In genomic region chr21:26148071-26148470, GRCh38 we compare ENCODE assay signal across 9 cellular contexts. TPM values are rescaled to one million over a fixed set of nuclear protein-coding genes. Genes with fewer than 3 reads are reported as not detected.
DNase-seq lines count a peak whose midpoint lies in the region; ATAC-seq and TF ChIP-seq lines count a peak whose summit lies in the region.
"Had no signal": no experiment of that assay in that cellular context is flagged by ENCODE, and none has a peak within 500 bp of the region (broad histone marks: within the 10 kb centered on the region; RNA-seq: fewer than 3 reads in every experiment).

No MANE protein-coding gene starts in this region.

- H2BK120ac ChIP-seq in H9 (ENCODE audit: low read depth, low read length, poor library complexity, severe bottlenecking) = no peak overlapping the region

- H4K20me1 ChIP-seq in H9 (ENCODE audit: control insufficient read depth, insufficient read depth, insufficient read length) = no peaks in the 10 kb centered on the region

- no peak overlapping the region for H3K4me2 ChIP-seq in H9 (ENCODE audit: insufficient read depth, insufficient read length, low read length)

- H3K4me3 ChIP-seq in WERI-Rb-1 (ENCODE audit: low read depth, low read length) (no peak overlapping the region), skeletal muscle tissue (ENCODE audit: low read length in 3 of 3) (no peak overlapping the region)

- H3K56ac ChIP-seq in H9 (ENCODE audit: insufficient read length, low read depth, low read length) = no peak overlapping the region

- no peak overlapping the region for H2BK5ac ChIP-seq in H9 (ENCODE audit: insufficient read length, low read length)

- H3K18ac ChIP-seq in H9 (ENCODE audit: insufficient read length, low read depth, low read length) = no peak overlapping the region

- no peak overlapping the region for H3K14ac ChIP-seq in H9 (ENCODE audit: insufficient read depth, low read length)

- no CpG with 5 or more reads among the region's 2 CpGs for WGBS in H9 (ENCODE audit: extremely low coverage, insufficient read length, low lambda C conversion rate)

- H3K27ac ChIP-seq in H9 (ENCODE audit: insufficient read length, low read depth, low read length) = peak overlapping the region; percentile 1
- H3K27ac ChIP-seq in WERI-Rb-1 = peak overlapping the region; percentile 85
- H3K27ac ChIP-seq in skeletal muscle tissue (ENCODE audit: low read depth, low read length) = peak overlapping the region; percentile 17

- H2BK15ac ChIP-seq in H9 (ENCODE audit: low read depth, low read length) = no peak overlapping the region

- in situ Hi-C loops in GM13976 (cut with MboI; ENCODE audit: low sequenced_read_pairs, unreplicated experiment) = no loop called here

- no peaks in the 10 kb centered on the region for H3K27me3 Mint-ChIP-seq in H9 (ENCODE audit: low read depth)

- peak overlapping the region in 1 of 2 experiments; percentile 53; a peak in 3 of 5 replicates for H3K4me3 Mint-ChIP-seq in H9
- H3K4me3 Mint-ChIP-seq: immature natural killer cell had no signal

- no peak overlapping the region for H4K8ac ChIP-seq in H9 (replicated peaks; ENCODE audit: insufficient read length, low read depth, low read length)

- H2AK5ac ChIP-seq in H9 (ENCODE audit: insufficient read length, low read length) = no peak overlapping the region

- H3K27me3 ChIP-seq in H9 (ENCODE audit: insufficient read depth, low read length) (no peaks in the 10 kb centered on the region), WERI-Rb-1 (ENCODE audit: insufficient read depth, low read depth, severe bottlenecking) (no peaks in the 10 kb centered on the region), skeletal muscle tissue (ENCODE audit: control insufficient read depth in 3 of 3, insufficient read depth in 3 of 3, low read length in 3 of 3) (no peaks in the 10 kb centered on the region)

- no peak overlapping the region for H2BK12ac ChIP-seq in H9 (ENCODE audit: insufficient read length, low read depth, low read length)

- intact Hi-C loops in left cardiac atrium (cut with DNase I) = no loop called here

- H3K23ac ChIP-seq in H9 (ENCODE audit: insufficient read length, low read depth, low read length) = no peak overlapping the region

- peaks cover 41% of the 10 kb centered on the region for H3K79me2 ChIP-seq in H9 (ENCODE audit: insufficient read depth, low read length)

- DNase-seq in H9 (peak; percentile 71), WERI-Rb-1 (no peak), left cardiac atrium (no peak), NCI-H510A (lab: John Stamatoyannopoulos, UW) (no peak), NCI-H345 treated with DMSO at 0.1 percent for 48 hours (lab: John Stamatoyannopoulos, UW; ENCODE audit: unreplicated experiment) (no peak), GM13976 (ENCODE audit: low spot score) (no peak)
- no peak for DNase-seq in activated naive CD4-positive, alpha-beta T cell treated with Interleukin-2 at 50 U/mL for 16 hours
- DNase-seq: immature natural killer cell had no signal

- no peak overlapping the region for H3K4ac ChIP-seq in H9 (ENCODE audit: low read depth, low read length)

- peak; percentile 72 to 85 for ATAC-seq in left cardiac atrium

- peaks cover 45 to 46% of the 10 kb centered on the region in 2 experiments for H3K4me1 Mint-ChIP-seq in H9

- H3K9me3 ChIP-seq in H9 (ENCODE audit: control insufficient read depth, low read depth, low read length) = no peaks in the 10 kb centered on the region
- no peaks in the 10 kb centered on the region for H3K9me3 ChIP-seq in WERI-Rb-1 (ENCODE audit: severe bottlenecking)
- no peaks in the 10 kb centered on the region for H3K9me3 ChIP-seq in skeletal muscle tissue (ENCODE audit: control insufficient read depth in 3 of 3, low read length in 3 of 3)

- H3K4me1 ChIP-seq in H9 (ENCODE audit: insufficient read depth, low read length) = peaks cover 4% of the 10 kb centered on the region; the same call in 1 of the 2 replicates
- H3K4me1 ChIP-seq in skeletal muscle tissue (ENCODE audit: control insufficient read depth in 3 of 3, insufficient read depth in 3 of 3, low read length in 3 of 3) = peaks cover 0 to 7% (median 2%) of the 10 kb centered on the region in 3 donors

- no peak overlapping the region for H4K91ac ChIP-seq in H9 (ENCODE audit: insufficient read length, low read depth, low read length)

- H2BK20ac ChIP-seq in H9 (ENCODE audit: low read depth, low read length, poor library complexity, severe bottlenecking) = no peak overlapping the region

- no peaks in the 10 kb centered on the region; a peak in 1 of 5 replicates for H3K9me3 Mint-ChIP-seq in H9

- peak overlapping the region; percentile 87 to 95 (median 92); a peak in 6 of 7 replicates for H3K27ac Mint-ChIP-seq in H9

- H3K36me3 ChIP-seq in WERI-Rb-1 = peaks cover 30% of the 10 kb centered on the region
- no peaks in the 10 kb centered on the region for H3K36me3 ChIP-seq in skeletal muscle tissue (ENCODE audit: control insufficient read depth in 3 of 3, insufficient read depth in 3 of 3, low read length in 3 of 3)

- peaks cover 10% of the 10 kb centered on the region for H3K79me1 ChIP-seq in H9 (ENCODE audit: insufficient read depth, low read depth, low read length, poor library complexity, severe bottlenecking)

- no peak overlapping the region for H2AFZ ChIP-seq in H9 (ENCODE audit: low read length)

- H3K23me2 ChIP-seq in H9 (ENCODE audit: insufficient read length, low read depth, low read length, poor library complexity, severe bottlenecking) = no peaks in the 10 kb centered on the region

- H3K36me3 Mint-ChIP-seq in H9 (ENCODE audit: insufficient read depth in 1 of 3, low read depth in 3 of 3) = peaks cover 0 to 22% (median 16%) of the 10 kb centered on the region in 3 experiments; a peak in 6 of 7 replicates
- H3K36me3 Mint-ChIP-seq: immature natural killer cell had no signal

- no peak overlapping the region for H3K9ac ChIP-seq in H9 (ENCODE audit: extremely low read depth, insufficient read length, low read length)
- H3K9ac ChIP-seq in skeletal muscle tissue (ENCODE audit: low read depth in 1 of 3, low read length in 3 of 3) = no peak overlapping the region

- no peak overlapping the region for H3T11ph ChIP-seq in H9 (ENCODE audit: low read length)

- TF ChIP-seq CTCF in H9 (conservative IDR thresholded peaks at IDR 0.05) = no peak
- TF ChIP-seq CTCF in WERI-Rb-1 (IDR thresholded peaks at IDR 0.05; ENCODE audit: low read depth, low read length) = no peak
- TF ChIP-seq CTCF in GM13976 (IDR thresholded peaks at IDR 0.05; ENCODE audit: borderline replicate concordance, control extremely low read depth, extremely low read depth, insufficient read depth, missing control alignments) = no peak

- no peak overlapping the region for H4K5ac ChIP-seq in H9 (ENCODE audit: insufficient read length, low read depth, low read length)

RNA-seq across cellular contexts. Expression of gene APP, which starts 22.5 kb away (rescaled TPM):
- total RNA-seq in H9 (2021) = 380 and 386 TPM in 2 replicates
- 100 to 1,000 TPM; 385 to 445 TPM for total RNA-seq in left cardiac atrium
- 141 TPM for total RNA-seq in skeletal muscle tissue

Comparison
In these comparisons a context has a peak if more than half of its experiments do, and no peak if none do; other contexts are left out.
1. H3K27ac ChIP-seq: peak in every context shown above with its lines; median percentile 85 in WERI-Rb-1; 17 in skeletal muscle tissue; 1 in H9.